ENCODE assay signal across 1 cellular context in genomic region chr12:43009307-43009706, GRCh38.
TF ChIP-seq lines count a peak whose summit lies in the region.

No MANE protein-coding gene starts in this region.

TF ChIP-seq in WTC11, 78 proteins besides CTCF, POLR2A, EP300 and RAD21 (continued from another document):
- TF ChIP-seq ZBTB43 (CRISPR knock-in tag; IDR thresholded peaks at IDR 0.05) (no peak), AFF4 (CRISPR knock-in tag; IDR thresholded peaks at IDR 0.05; ENCODE audit: borderline replicate concordance) (no peak)
